20 cellular contexts compared by ENCODE assay signal in the genomic region with DNA sequence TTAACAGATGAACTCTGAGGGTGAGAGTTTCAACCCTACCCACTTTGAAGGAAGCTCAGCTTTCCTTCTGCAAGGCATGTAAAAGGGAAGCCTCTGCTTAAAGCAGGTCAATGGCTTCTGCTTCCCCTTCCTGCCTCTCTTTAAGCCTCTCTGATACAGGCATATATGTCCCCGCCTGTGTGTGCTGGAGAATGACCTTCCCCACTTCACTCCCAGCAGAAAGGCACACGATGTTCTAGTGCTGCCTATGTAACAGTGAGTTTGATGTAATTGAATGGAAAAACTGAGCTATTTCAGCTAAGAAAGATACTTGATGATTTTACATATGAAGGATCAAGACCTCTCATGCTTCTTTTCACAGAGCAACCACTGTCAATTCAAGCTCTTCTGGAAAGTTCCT.
DNase-seq lines count a peak whose midpoint lies in the region; ATAC-seq and TF ChIP-seq lines count a peak whose summit lies in the region.
"Had no signal": no experiment of that assay in that cellular context is flagged by ENCODE, and none has a peak within 500 bp of the region (broad histone marks: within the 10 kb centered on the region; RNA-seq: fewer than 3 reads in every experiment).

No MANE protein-coding gene starts in this region.

- CTCF ChIA-PET in mammary epithelial cell (lab: Charles Lee; ENCODE audit: low non-redundant PET) = no interaction called here

- ATAC-seq in GM23338 (no peak), sciatic nerve (peak; percentile 51), GM21423 (IDR thresholded peaks at IDR 0.05; ENCODE audit: unreplicated experiment) (no peak)
- ATAC-seq: activated naive CD4-positive, alpha-beta T cell treated with anti-CD3 and anti-CD28 coated beads, Interleukin-2, amount 50 U/mL, for 72 hours; activated T-helper 17 cell treated with anti-CD3 and anti-CD28 coated beads, Interleukin-2, amount 50 U/mL, for 72 hours; naive thymus-derived CD4-positive, alpha-beta T cell; stimulated activated naive B cell treated with anti-CD40 and anti-IgM and Interleukin-4, amounts not matched to agents 10 μg/mL and 1 μg/mL and 100 μg/mL, for 72 hours had no signal

- DNase-seq in GM23338 (ENCODE audit: low spot score) (no peak), SKM-1 treated with dmso at 0.1 percent for 144 hours (lab: John Stamatoyannopoulos, UW; ENCODE audit: unreplicated experiment) (peak; percentile 14), globus pallidus (ENCODE audit: low spot score) (peak; percentile 11), sciatic nerve (ENCODE audit: low spot score) (no peak), T-helper 1 cell (no peak), mammary epithelial cell (no peak)
- DNase-seq: activated CD4-positive, alpha-beta T cell treated with anti-CD3 and anti-CD28 coated beads, Interleukin-2, amount 50 U/mL, for 4 hours; activated CD8-positive, alpha-beta memory T cell treated with anti-CD3 and anti-CD28 coated beads, Interleukin-2, amount 50 U/mL, for 4 hours; naive thymus-derived CD4-positive, alpha-beta T cell; NCI-H187 treated with DMSO at 0.1 percent for 48 hours; NCI-H524 treated with DMSO at 0.1 percent for 48 hours; stimulated activated CD4-positive, alpha-beta T cell treated with anti-CD3 and anti-CD28 coated beads, Interleukin-4, amount 100 ng/mL, for 1 hour; stimulated activated naive B cell treated with anti-CD40 and anti-IgM and Interleukin-4, amounts not matched to agents 10 μg/mL and 1 μg/mL and 100 μg/mL, for 72 hours; uterus had no signal

- dilution Hi-C loops in mammary epithelial cell (cut with HindIII; ENCODE audit: low sequenced_read_pairs) = no loop called here

- no peaks in the 10 kb centered on the region for H3K27me3 ChIP-seq in GM23338 (ENCODE audit: insufficient read depth)
- H3K27me3 ChIP-seq in mammary epithelial cell (ENCODE audit: insufficient read depth, low read length) = no peaks in the 10 kb centered on the region
- H3K27me3 ChIP-seq: SJSA1, suprapubic skin, uterus had no signal

- H3K9me3 Mint-ChIP-seq in GM23338 = no peaks in the 10 kb centered on the region; the same call in 2 of the 3 replicates
- H3K9me3 Mint-ChIP-seq: activated naive CD4-positive, alpha-beta T cell treated with anti-CD3 and anti-CD28 coated beads, Interleukin-2, amount 50 U/mL, for 72 hours; activated T-helper 17 cell treated with anti-CD3 and anti-CD28 coated beads, Interleukin-2, amount 50 U/mL, for 72 hours; stimulated activated naive B cell treated with anti-CD40 and anti-IgM and Interleukin-4, amounts not matched to agents 10 μg/mL and 1 μg/mL and 100 μg/mL, for 72 hours had no signal

- H3K27ac ChIP-seq in GM23338 (ENCODE audit: low read depth) (no peak overlapping the region), mammary epithelial cell (ENCODE audit: insufficient read depth, low read depth, low read length) (no peak overlapping the region)
- H3K27ac ChIP-seq: SJSA1, suprapubic skin, uterus had no signal

- no peak overlapping the region for H3K4me3 Mint-ChIP-seq in GM23338
- H3K4me3 Mint-ChIP-seq: activated T-helper 17 cell treated with anti-CD3 and anti-CD28 coated beads, Interleukin-2, amount 50 U/mL, for 72 hours; mesothelial cell of epicardium; naive thymus-derived CD4-positive, alpha-beta T cell; stimulated activated naive B cell treated with anti-CD40 and anti-IgM and Interleukin-4, amounts not matched to agents 10 μg/mL and 1 μg/mL and 100 μg/mL, for 72 hours had no signal

- no peaks in the 10 kb centered on the region for H3K27me3 Mint-ChIP-seq in GM23338 (ENCODE audit: insufficient read depth, low read depth, poor library complexity)
- H3K27me3 Mint-ChIP-seq: stimulated activated naive B cell treated with anti-CD40 and anti-IgM and Interleukin-4, amounts not matched to agents 10 μg/mL and 1 μg/mL and 100 μg/mL, for 72 hours had no signal

- H3K4me2 ChIP-seq in GM23338 (no peak overlapping the region), mammary epithelial cell (ENCODE audit: insufficient read depth, low read depth, low read length) (no peak overlapping the region)

- no peak overlapping the region for H3K9ac ChIP-seq in mammary epithelial cell (ENCODE audit: insufficient read depth, low read length)

- no peaks in the 10 kb centered on the region for H3K4me1 Mint-ChIP-seq in GM23338
- H3K4me1 Mint-ChIP-seq: activated T-helper 17 cell treated with anti-CD3 and anti-CD28 coated beads, Interleukin-2, amount 50 U/mL, for 72 hours; naive thymus-derived CD4-positive, alpha-beta T cell; stimulated activated naive B cell treated with anti-CD40 and anti-IgM and Interleukin-4, amounts not matched to agents 10 μg/mL and 1 μg/mL and 100 μg/mL, for 72 hours had no signal

- H3K79me2 ChIP-seq in GM23338 (replicated peaks; ENCODE audit: insufficient read depth) = no peaks in the 10 kb centered on the region
- no peaks in the 10 kb centered on the region for H3K79me2 ChIP-seq in mammary epithelial cell (ENCODE audit: insufficient read depth, low read length)

- H3K36me3 ChIP-seq in GM23338 (ENCODE audit: insufficient read depth) (0 out of 2 replicates have a peak, but pooled peaks cover 5% of the 10 kb centered on the region), mammary epithelial cell (ENCODE audit: insufficient read depth, low read length) (no peaks in the 10 kb centered on the region)
- H3K36me3 ChIP-seq: SJSA1, suprapubic skin, uterus had no signal

- no peaks in the 10 kb centered on the region for H4K20me1 ChIP-seq in GM23338 (replicated peaks; ENCODE audit: insufficient read depth)
- H4K20me1 ChIP-seq in mammary epithelial cell (ENCODE audit: insufficient read depth, low read length) = no peaks in the 10 kb centered on the region

- no peaks in the 10 kb centered on the region; the same call in 2 of the 3 replicates for H3K36me3 Mint-ChIP-seq in GM23338 (ENCODE audit: low read depth)
- H3K36me3 Mint-ChIP-seq: activated naive CD4-positive, alpha-beta T cell treated with anti-CD3 and anti-CD28 coated beads, Interleukin-2, amount 50 U/mL, for 72 hours; mesothelial cell of epicardium; naive thymus-derived CD4-positive, alpha-beta T cell; stimulated activated naive B cell treated with anti-CD40 and anti-IgM and Interleukin-4, amounts not matched to agents 10 μg/mL and 1 μg/mL and 100 μg/mL, for 72 hours had no signal

- no peaks in the 10 kb centered on the region for H3K9me2 ChIP-seq in GM23338 (ENCODE audit: insufficient read depth)

- 42% methylated on average over 2 of the region's 2 CpGs for WGBS in mammary epithelial cell (ENCODE audit: low coverage, missing lambda C conversion rate)

- intact Hi-C loops in sciatic nerve (cut with DNase I) = no loop called here
- intact Hi-C loops in mammary epithelial cell (cut with micrococcal nuclease) = no loop called here

- no peak overlapping the region for H3K4me3 ChIP-seq in GM23338
- no peak overlapping the region for H3K4me3 ChIP-seq in mammary epithelial cell (replicated peaks in 1 of 3; ENCODE audit: insufficient read depth in 1 of 3, low read depth in 2 of 3, low read length in 3 of 3)
- H3K4me3 ChIP-seq: SJSA1, suprapubic skin, uterus had no signal

- TF ChIP-seq CTCF in GM23338 (conservative IDR thresholded peaks at IDR 0.05; ENCODE audit: low read depth in 2 of 2) (no peak), mammary epithelial cell (conservative IDR thresholded peaks at IDR 0.05 in 1 of 2, IDR thresholded peaks at IDR 0.05 in 1 of 2; ENCODE audit: extremely low read depth in 1 of 2, insufficient read depth in 1 of 2, low read depth in 1 of 2, low read length in 2 of 2) (no peak)

- no peaks in the 10 kb centered on the region for H3F3A ChIP-seq in GM23338 (replicated peaks; ENCODE audit: low read depth)

- H2AFZ ChIP-seq in GM23338 (peak overlapping the region; percentile 82; the same call in 1 of the 2 replicates), mammary epithelial cell (ENCODE audit: low read depth, low read length) (no peak overlapping the region)

- H3K9me3 ChIP-seq in mammary epithelial cell (replicated peaks; ENCODE audit: insufficient read depth, low read length) = no peaks in the 10 kb centered on the region
- H3K9me3 ChIP-seq: SJSA1, suprapubic skin, uterus had no signal

- BruUV-seq in mammary epithelial cell (replicated peaks; lab: Mats Ljungman, UMichigan) = no TSS peak

- in situ Hi-C loops in mammary epithelial cell (cut with MboI; ENCODE audit: low sequenced_read_pairs in 2 of 2) = no loop called here

- no peaks in the 10 kb centered on the region for H3K4me1 ChIP-seq in GM23338 (ENCODE audit: insufficient read depth)
- no peaks in the 10 kb centered on the region for H3K4me1 ChIP-seq in mammary epithelial cell (ENCODE audit: insufficient read depth, low read length)
- H3K4me1 ChIP-seq: SJSA1, suprapubic skin, uterus had no signal

- no peak overlapping the region for H3K27ac Mint-ChIP-seq in GM23338
- H3K27ac Mint-ChIP-seq: activated naive CD4-positive, alpha-beta T cell treated with anti-CD3 and anti-CD28 coated beads, Interleukin-2, amount 50 U/mL, for 72 hours; activated T-helper 17 cell treated with anti-CD3 and anti-CD28 coated beads, Interleukin-2, amount 50 U/mL, for 72 hours; mesothelial cell of epicardium; naive thymus-derived CD4-positive, alpha-beta T cell; stimulated activated naive B cell treated with anti-CD40 and anti-IgM and Interleukin-4, amounts not matched to agents 10 μg/mL and 1 μg/mL and 100 μg/mL, for 72 hours had no signal

TF ChIP-seq in GM23338, 12 proteins besides CTCF, POLR2A, EP300 and RAD21 (continues in another document):
- TF ChIP-seq POLR2AphosphoS5 (IDR thresholded peaks at IDR 0.05; ENCODE audit: low read depth) = no peak

Comparison
In these comparisons a context has a peak if more than half of its experiments do, and no peak if none do; other contexts are left out.
1. DNase-seq: peak in SKM-1 treated with dmso at 0.1 percent for 144 hours (single experiment) and globus pallidus (single experiment); none in GM23338 (single experiment), sciatic nerve (single experiment), T-helper 1 cell (0 of 5) and mammary epithelial cell (single experiment).